Comparison of ENCODE assay signal across 8 cellular contexts in the genomic region with DNA sequence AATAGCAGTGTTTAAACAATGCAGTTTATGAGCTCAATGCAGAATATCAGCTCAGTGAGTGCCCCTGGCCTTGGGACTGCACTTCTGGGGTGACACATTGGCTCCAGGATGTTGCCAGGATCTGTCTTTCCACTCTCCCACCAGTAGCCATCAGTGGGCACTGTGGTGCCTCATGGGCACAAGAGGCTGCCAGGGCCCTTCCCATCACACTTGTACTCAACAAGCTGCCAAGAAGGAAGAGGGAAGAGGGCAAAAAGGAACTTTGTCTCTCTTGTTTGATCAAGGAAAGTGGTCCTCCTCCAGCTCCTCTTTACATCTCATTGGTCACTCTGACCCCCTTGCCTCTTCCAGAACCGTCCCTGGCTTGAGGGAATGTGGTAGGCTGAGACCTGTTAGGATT.
"Had no signal": no experiment of that assay in that cellular context is flagged by ENCODE, and none has a peak within 500 bp of the region (broad histone marks: within the 10 kb centered on the region; RNA-seq: fewer than 3 reads in every experiment).

No MANE protein-coding gene starts in this region.

- DNase-seq: GDM1, GF-D8 had no signal

- FAIRE-seq: G401.6, GM12878, GM12891, GM12892, GM18507, GM19239 had no signal

- H3K4me3 ChIP-seq: GM12878 had no signal

- ATAC-seq: GM12878 had no signal
